9 cellular contexts compared by ENCODE assay signal in genomic region chr1:32724678-32725594, GRCh38. TPM values are rescaled to one million over a fixed set of nuclear protein-coding genes. Genes with fewer than 3 reads are reported as not detected.
A peak's percentile ranks its signal among the peaks of the same experiment; 100 is the strongest.
DNase-seq lines count a peak whose midpoint lies in the region; ATAC-seq and TF ChIP-seq lines count a peak whose summit lies in the region.
"Had no signal": no experiment of that assay in that cellular context is flagged by ENCODE, and none has a peak within 500 bp of the region (broad histone marks: within the 10 kb centered on the region; RNA-seq: fewer than 3 reads in every experiment).

No MANE protein-coding gene starts in this region.

- peak overlapping the region; percentile 53 for H3K4me2 ChIP-seq in PC-3 (ENCODE audit: low read length)

- H3K79me2 ChIP-seq in PC-3 (ENCODE audit: low read length) = no peaks in the 10 kb centered on the region

- peaks cover 9% of the 10 kb centered on the region for H3K27me3 Mint-ChIP-seq in activated CD8-positive, alpha-beta memory T cell treated with anti-CD3 and anti-CD28 coated beads, Interleukin-2, amount 10 ng/mL, durations not matched to agents 7 days and 5 days

- no peaks in the 10 kb centered on the region for H3K9me2 ChIP-seq in PC-3 (replicated peaks; ENCODE audit: low read length)

- H3K4me3 ChIP-seq in PC-3 (ENCODE audit: low read length) (no peak overlapping the region), brain microvascular endothelial cell (ENCODE audit: low read depth, low read length) (no peak overlapping the region)

- peaks cover 10% of the 10 kb centered on the region for H3K4me1 Mint-ChIP-seq in activated CD8-positive, alpha-beta memory T cell treated with anti-CD3 and anti-CD28 coated beads, Interleukin-2, amount 10 ng/mL, durations not matched to agents 7 days and 5 days

- TSS peak; percentile 46 for BruUV-seq in PC-3 (replicated peaks; lab: Mats Ljungman, UMichigan)

- H3K4me1 ChIP-seq in PC-3 (ENCODE audit: insufficient read depth, low read length) = peaks cover 24% of the 10 kb centered on the region

- no peaks in the 10 kb centered on the region for H3F3A ChIP-seq in PC-3 (ENCODE audit: low read length, unreplicated experiment)

- no peak for TF ChIP-seq CTCF in PC-3 (conservative IDR thresholded peaks at IDR 0.05; ENCODE audit: low read depth, low read length)
- TF ChIP-seq CTCF in brain microvascular endothelial cell (IDR thresholded peaks at IDR 0.05; ENCODE audit: low read depth, low read length, missing control alignments) = no peak

- H3K9ac ChIP-seq in PC-3 (ENCODE audit: low read length) = peak overlapping the region; percentile 10; the same call in 1 of the 2 replicates

- POLR2A ChIA-PET in PC-3 (lab: Charles Lee; ENCODE audit: unreplicated experiment) = no interaction called here

- peak; percentile 39 for ATAC-seq in activated CD8-positive, alpha-beta memory T cell treated with anti-CD3 and anti-CD28 coated beads, Interleukin-2, amount 10 ng/mL, durations not matched to agents 7 days and 5 days
- peak; percentile 90 for ATAC-seq in PC-3

- H3K36me3 Mint-ChIP-seq in activated CD8-positive, alpha-beta memory T cell treated with anti-CD3 and anti-CD28 coated beads, Interleukin-2, amount 10 ng/mL, durations not matched to agents 7 days and 5 days = no peaks in the 10 kb centered on the region
- H3K36me3 Mint-ChIP-seq: activated naive CD8-positive, alpha-beta T cell had no signal

- no peaks in the 10 kb centered on the region for H4K20me1 ChIP-seq in PC-3 (ENCODE audit: low read length)

- H2AFZ ChIP-seq in PC-3 (ENCODE audit: low read length) = peak overlapping the region; percentile 68

- intact Hi-C loops in PC-3 (cut with micrococcal nuclease) = no loop called here

- in situ Hi-C loops in brain microvascular endothelial cell (cut with HindIII; ENCODE audit: low pct_ligation_motif_present, low sequenced_read_pairs) = no loop called here

- no peaks in the 10 kb centered on the region for H3K9me3 ChIP-seq in PC-3 (ENCODE audit: low read length)

- peak; percentile 51 for DNase-seq in activated CD8-positive, alpha-beta memory T cell treated with anti-CD3 and anti-CD28 coated beads, Interleukin-2, amount 10 ng/mL, durations not matched to agents 7 days and 5 days
- no peak for DNase-seq in activated CD8-positive, alpha-beta memory T cell treated with anti-CD3 and anti-CD28 coated beads, Interleukin-2, amount 50 U/mL, for 48 hours
- DNase-seq in PC-3 (peak; percentile 87), brain microvascular endothelial cell (peak; percentile 86), lung microvascular endothelial cell (ENCODE audit: low read depth in 2 of 2) (peak; percentile 48 to 93), NCI-H146 (lab: John Stamatoyannopoulos, UW) (no peak), globus pallidus (ENCODE audit: low spot score) (no peak)
- DNase-seq in NK-92 treated with Interleukin-12 subunit alpha and Interleukin-12 subunit beta, amount 100 ng/mL, for 24 hours (lab: John Stamatoyannopoulos, UW) = no peak

- H3K36me3 ChIP-seq in PC-3 (ENCODE audit: low read depth, low read length) (no peaks in the 10 kb centered on the region), brain microvascular endothelial cell (replicated peaks) (no peaks in the 10 kb centered on the region)

- CTCF ChIA-PET in activated CD8-positive, alpha-beta memory T cell treated with anti-CD3 and anti-CD28 coated beads, Interleukin-2, amount 10 ng/mL, durations not matched to agents 7 days and 5 days (lab: Charles Lee) = interaction anchor here (0.9 to 4.2 kb wide), 4 partner anchors 13 to 205 kb away, joined by 3 to 15 read pairs (median 8); no protein-coding TSS in a partner anchor
- CTCF ChIA-PET in PC-3 (lab: Charles Lee) = no interaction called here

- H3K9me3 Mint-ChIP-seq in activated CD8-positive, alpha-beta memory T cell treated with anti-CD3 and anti-CD28 coated beads, Interleukin-2, amount 10 ng/mL, durations not matched to agents 7 days and 5 days (ENCODE audit: low read depth) = no peaks in the 10 kb centered on the region

- H3K27me3 ChIP-seq in PC-3 (ENCODE audit: low read length) (no peaks in the 10 kb centered on the region), brain microvascular endothelial cell (replicated peaks) (no peaks in the 10 kb centered on the region)

- H3K4me3 Mint-ChIP-seq in activated CD8-positive, alpha-beta memory T cell treated with anti-CD3 and anti-CD28 coated beads, Interleukin-2, amount 10 ng/mL, durations not matched to agents 7 days and 5 days = no peak overlapping the region
- H3K4me3 Mint-ChIP-seq: activated naive CD8-positive, alpha-beta T cell had no signal

- H3K27ac ChIP-seq in PC-3 (ENCODE audit: low read length) = peak overlapping the region; percentile 64
- H3K27ac ChIP-seq in brain microvascular endothelial cell = no peak overlapping the region

- peak overlapping the region; percentile 33 for H3K27ac Mint-ChIP-seq in activated CD8-positive, alpha-beta memory T cell treated with anti-CD3 and anti-CD28 coated beads, Interleukin-2, amount 10 ng/mL, durations not matched to agents 7 days and 5 days
- H3K27ac Mint-ChIP-seq: activated naive CD8-positive, alpha-beta T cell had no signal

RNA-seq across cellular contexts. Expression of gene SYNC, which starts 22.4 kb away (rescaled TPM):
- total RNA-seq in activated CD8-positive, alpha-beta memory T cell treated with anti-CD3 and anti-CD28 coated beads, Interleukin-2, amount 10 ng/mL, durations not matched to agents 7 days and 5 days = not detected
- 6.6 and 10.0 TPM in 2 replicates for total RNA-seq in PC-3 (2014; rRNA removed)
- 11.3 and 13.9 TPM in 2 replicates for total RNA-seq in lung microvascular endothelial cell

Comparison
In these comparisons a context has a peak if more than half of its experiments do, and no peak if none do; other contexts are left out.
1. DNase-seq: peak in activated CD8-positive, alpha-beta memory T cell treated with anti-CD3 and anti-CD28 coated beads, Interleukin-2, amount 10 ng/mL, durations not matched to agents 7 days and 5 days (single experiment), PC-3 (single experiment), brain microvascular endothelial cell (single experiment) and lung microvascular endothelial cell (2 of 2); none in activated CD8-positive, alpha-beta memory T cell treated with anti-CD3 and anti-CD28 coated beads, Interleukin-2, amount 50 U/mL, for 48 hours (single experiment), NCI-H146 (single experiment), globus pallidus (single experiment) and NK-92 treated with Interleukin-12 subunit alpha and Interleukin-12 subunit beta, amount 100 ng/mL, for 24 hours (single experiment).